ENCODE assay signal across 14 cellular contexts in genomic region chr7:51455086-51455485, GRCh38.
"Had no signal": no experiment of that assay in that cellular context is flagged by ENCODE, and none has a peak within 500 bp of the region (broad histone marks: within the 10 kb centered on the region; RNA-seq: fewer than 3 reads in every experiment).

No MANE protein-coding gene starts in this region.

- DNase-seq: activated CD4-positive, alpha-beta T cell treated with anti-CD3 and anti-CD28 coated beads, Interleukin-2, amount 10 ng/mL, durations not matched to agents 7 days and 5 days; activated CD4-positive, CD25-positive, alpha-beta regulatory T cell; activated naive CD4-positive, alpha-beta T cell treated with anti-CD3 and anti-CD28 coated beads for 36 hours; activated T-cell treated with anti-CD3 and anti-CD28 coated beads for 4 hours; caudate nucleus; colonic mucosa; effector CD4-positive, alpha-beta T cell; heart left ventricle; left colon; naive thymus-derived CD4-positive, alpha-beta T cell; small intestine; tibial artery had no signal

- H3K27ac ChIP-seq: colonic mucosa, heart left ventricle, right atrium auricular region, tibial artery, vagina had no signal
